ENCODE assay signal across 27 cellular contexts in the genomic region with DNA sequence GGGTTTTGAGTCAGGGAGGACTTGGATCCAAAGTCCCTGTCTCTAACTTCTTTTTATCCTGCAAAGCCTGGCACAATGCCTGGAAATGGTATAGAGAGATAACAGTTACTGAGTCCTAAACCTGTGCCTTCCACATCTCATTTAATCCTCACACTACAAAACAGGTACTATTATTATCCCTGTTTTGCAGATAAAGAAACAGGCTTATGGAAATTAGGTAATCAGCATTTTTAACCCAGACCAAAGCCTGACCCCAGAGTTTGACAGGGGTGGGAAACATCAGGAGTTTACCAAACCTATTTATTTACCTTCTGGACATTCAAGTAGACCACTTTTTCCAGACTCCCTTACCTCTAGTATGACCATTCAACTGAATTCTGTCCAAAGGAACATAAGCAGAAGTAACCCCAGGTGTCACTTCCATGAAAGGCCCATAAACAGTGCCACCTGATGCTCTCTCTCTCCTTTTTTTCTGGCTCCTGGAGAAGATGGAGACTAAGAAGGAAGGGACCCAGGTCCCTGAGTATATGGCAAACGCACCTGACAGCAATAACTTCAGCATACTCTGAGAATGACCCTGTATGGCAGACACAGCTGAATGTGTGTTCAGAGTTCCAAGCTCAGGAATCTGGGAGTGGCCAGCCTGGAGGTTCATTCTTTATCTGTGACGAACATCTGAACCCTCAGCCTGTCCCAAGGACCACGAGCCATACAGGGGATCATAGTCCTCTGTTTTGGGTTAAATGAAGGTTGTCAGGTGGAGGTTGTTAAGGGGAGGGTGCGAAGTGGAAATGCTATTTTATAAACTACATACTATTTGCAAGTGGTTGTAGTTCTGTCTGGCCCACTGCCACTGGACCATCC.
DNase-seq lines count a peak whose midpoint lies in the region; ATAC-seq, FAIRE-seq and TF ChIP-seq lines count a peak whose summit lies in the region.
"Had no signal": no experiment of that assay in that cellular context is flagged by ENCODE, and none has a peak within 500 bp of the region (broad histone marks: within the 10 kb centered on the region; RNA-seq: fewer than 3 reads in every experiment).

No MANE protein-coding gene starts in this region.

- H3K36me3 ChIP-seq in bronchial epithelial cell (ENCODE audit: control insufficient read depth, insufficient read depth, low read length) (no peaks in the 10 kb centered on the region), HepG2 (replicated peaks in 1 of 2; ENCODE audit: control insufficient read depth in 1 of 2, insufficient read depth in 2 of 2, low read length in 2 of 2) (peaks cover 0 to 3% of the 10 kb centered on the region in 2 experiments; a peak in 1 of 5 replicates), transverse colon (no peaks in the 10 kb centered on the region), lower lobe of right lung (no peaks in the 10 kb centered on the region)
- H3K36me3 ChIP-seq: BLaER1, MG63, right atrium auricular region, spleen, tibial artery had no signal

- H2AFZ ChIP-seq in HepG2 (ENCODE audit: low read length) = no peak overlapping the region
- H2AFZ ChIP-seq: GM23248 had no signal

- H3K27ac ChIP-seq in HepG2 (ENCODE audit: extremely low read length, insufficient read depth, low read length) = peak overlapping the region; percentile 37
- H3K27ac ChIP-seq in transverse colon = no peak overlapping the region
- H3K27ac ChIP-seq in lower lobe of right lung = no peak overlapping the region
- H3K27ac ChIP-seq: BLaER1, esophagus squamous epithelium, GM23248, heart left ventricle, right atrium auricular region, spleen, tibial artery had no signal

- 0 out of 2 replicates have a peak overlapping the region, but pooled peaks have one; percentile 7 for H3K9ac ChIP-seq in HepG2 (ENCODE audit: insufficient read depth, low read depth, low read length)
- H3K9ac ChIP-seq: BLaER1, GM23248 had no signal

- TF ChIP-seq EP300 in HepG2 (IDR thresholded peaks at IDR 0.05; ENCODE audit: low read depth in 2 of 2, low read length in 2 of 2) (peak in 1 of 2 experiments; percentile 36; a peak in 1 of 4 replicates), HepG2 (CRISPR knock-in tag; IDR thresholded peaks at IDR 0.05; ENCODE audit: borderline replicate concordance) (no peak), transverse colon (IDR thresholded peaks at IDR 0.05; ENCODE audit: low read depth) (no peak)

- DNase-seq in LoVo (ENCODE audit: low spot score) (peak; percentile 41), bronchial epithelial cell (ENCODE audit: low read depth) (peak; percentile 32), HepG2 (ENCODE audit: low spot score) (peak; percentile 87), transverse colon (peak; percentile 20), lower lobe of right lung (no peak), GM19238 (ENCODE audit: insufficient read length, low spot score) (no peak)
- no peak for DNase-seq in activated effector memory CD4-positive, alpha-beta T cell treated with Interleukin-2 at 50 U/mL for 16 hours
- DNase-seq: activated CD4-positive, alpha-beta T cell treated with anti-CD3 and anti-CD28 coated beads, Interleukin-2, amount 50 U/mL, for 48 hours; activated CD4-positive, CD25-positive, alpha-beta regulatory T cell treated with anti-CD3 and anti-CD28 coated beads, Interleukin-2, amount 50 U/mL, for 72 hours; activated naive CD4-positive, alpha-beta T cell treated with Interleukin-2 at 50 U/mL for 16 hours; DMS53; esophagus squamous epithelium; foreskin melanocyte; GM23248; heart left ventricle; mesenchymal stem cell; MG63; NCI-H1105; NCI-H187 treated with DMSO at 0.1 percent for 48 hours; NCI-H2171 treated with DMSO at 0.1 percent for 48 hours; NCI-H510A; spleen; T-helper 2 cell; tibial artery had no signal

- H3K79me2 ChIP-seq in HepG2 (ENCODE audit: insufficient read depth, low read length) = no peaks in the 10 kb centered on the region

- H3K27me3 ChIP-seq in bronchial epithelial cell (ENCODE audit: control insufficient read depth, insufficient read depth, low read length) (no peaks in the 10 kb centered on the region), HepG2 (ENCODE audit: control insufficient read depth in 1 of 2, insufficient read depth in 2 of 2, low read length in 2 of 2) (no peaks in the 10 kb centered on the region), transverse colon (no peaks in the 10 kb centered on the region), lower lobe of right lung (ENCODE audit: low read depth) (no peaks in the 10 kb centered on the region)
- H3K27me3 ChIP-seq: BLaER1, esophagus squamous epithelium, heart left ventricle, MG63, right atrium auricular region, spleen, tibial artery had no signal

- CTCF ChIA-PET in HepG2 (lab: Yijun Ruan, JAX; ENCODE audit: low intra/inter-chr PET ratio, low total read pairs) = no interaction called here

- TSS peak; percentile 10 for BruUV-seq in HepG2 (replicated peaks; lab: Mats Ljungman, UMichigan)

- TF ChIP-seq CTCF in bronchial epithelial cell (IDR thresholded peaks at IDR 0.05; ENCODE audit: insufficient read depth, low read length, severe bottlenecking) (no peak), HepG2 (CRISPR knock-in tag; IDR thresholded peaks at IDR 0.05) (no peak), transverse colon (IDR thresholded peaks at IDR 0.05) (no peak), lower lobe of right lung (IDR thresholded peaks at IDR 0.05) (no peak)

- H3K4me2 ChIP-seq in HepG2 (ENCODE audit: low read depth, low read length) = peak overlapping the region; percentile 29; the same call in 1 of the 2 replicates
- H3K4me2 ChIP-seq: BLaER1 had no signal

- H3K9me3 ChIP-seq in HepG2 (ENCODE audit: low read length) (0 out of 2 replicates have a peak, but pooled peaks cover 5% of the 10 kb centered on the region), transverse colon (no peaks in the 10 kb centered on the region), lower lobe of right lung (no peaks in the 10 kb centered on the region)
- H3K9me3 ChIP-seq: esophagus squamous epithelium, heart left ventricle, MG63, right atrium auricular region, spleen, tibial artery had no signal

- H3K4me3 ChIP-seq in bronchial epithelial cell (ENCODE audit: low read depth, low read length) (no peak overlapping the region), HepG2 (replicated peaks in 1 of 3; ENCODE audit: insufficient read depth in 1 of 3, low read depth in 2 of 3, low read length in 3 of 3) (no peak overlapping the region), transverse colon (no peak overlapping the region), lower lobe of right lung (no peak overlapping the region)
- H3K4me3 ChIP-seq: BLaER1, esophagus squamous epithelium, GM23248, heart left ventricle, MG63, right atrium auricular region, spleen, tibial artery had no signal

- TF ChIP-seq POLR2A in HepG2 (IDR thresholded peaks at IDR 0.05; ENCODE audit: insufficient read depth in 1 of 2, low read depth in 2 of 2, low read length in 2 of 2) (peak; percentile 18 to 27; a peak in 1 of 4 replicates), transverse colon (IDR thresholded peaks at IDR 0.05) (no peak)

- 21% methylated on average over 4 of the region's 4 CpGs for WGBS in HepG2 (ENCODE audit: low lambda C conversion rate)
- WGBS in transverse colon (ENCODE audit: low coverage in 1 of 2), 2 donors = 50 to 58% methylated on average over 3 to 4 of the region's 4 CpGs

- ATAC-seq in HepG2 = peak; percentile 65
- no peak for ATAC-seq in lower lobe of right lung
- ATAC-seq: heart left ventricle had no signal

- in situ Hi-C loops in HepG2 (cut with HindIII; ENCODE audit: extremely low pct_ligation_motif_present, low pct_unique_long_range_greater_than_20kb) (no loop called here), transverse colon (cut with MboI; ENCODE audit: low pct_ligation_motif_present in 1 of 4, low pct_unique_long_range_greater_than_20kb in 1 of 4, low sequenced_read_pairs in 3 of 4) (no loop called here)

- intact Hi-C loops in HepG2 (cut with micrococcal nuclease; ENCODE audit: unreplicated experiment) = loop anchor here (1.0 kb wide), 1 partner anchor 21 kb away; no protein-coding TSS in a partner anchor
- intact Hi-C loops in transverse colon (cut with DNase I; ENCODE audit: low total_unique reads) = no loop called here
- intact Hi-C loops in lower lobe of right lung (cut with DNase I) = no loop called here

- FAIRE-seq in bronchial epithelial cell (lab: Jason Lieb, UNC) (no peak), HepG2 (lab: Jason Lieb, UNC) (peak; percentile 83)
- FAIRE-seq: G401.6 had no signal

- H3K4me1 ChIP-seq in HepG2 (ENCODE audit: insufficient read depth, low read length) (peaks cover 48% of the 10 kb centered on the region), transverse colon (no peaks in the 10 kb centered on the region), lower lobe of right lung (no peaks in the 10 kb centered on the region)
- H3K4me1 ChIP-seq: BLaER1, esophagus squamous epithelium, heart left ventricle, right atrium auricular region, spleen, tibial artery had no signal

- no peak for TF ChIP-seq RAD21 in HepG2 (CRISPR knock-in tag; IDR thresholded peaks at IDR 0.05)

- POLR2A ChIA-PET in HepG2 (lab: Yijun Ruan, JAX) = interaction anchor here (1.3 kb wide), 2 partner anchors 24 to 41 kb away, joined by 5 read pairs; no protein-coding TSS in a partner anchor

- H4K20me1 ChIP-seq in HepG2 (ENCODE audit: insufficient read depth, low read length) = peaks cover 20% of the 10 kb centered on the region
- H4K20me1 ChIP-seq: BLaER1 had no signal

TF ChIP-seq in HepG2, 621 proteins besides CTCF, POLR2A, EP300 and RAD21 (continues in another document):
- TF ChIP-seq, protein P1, sequence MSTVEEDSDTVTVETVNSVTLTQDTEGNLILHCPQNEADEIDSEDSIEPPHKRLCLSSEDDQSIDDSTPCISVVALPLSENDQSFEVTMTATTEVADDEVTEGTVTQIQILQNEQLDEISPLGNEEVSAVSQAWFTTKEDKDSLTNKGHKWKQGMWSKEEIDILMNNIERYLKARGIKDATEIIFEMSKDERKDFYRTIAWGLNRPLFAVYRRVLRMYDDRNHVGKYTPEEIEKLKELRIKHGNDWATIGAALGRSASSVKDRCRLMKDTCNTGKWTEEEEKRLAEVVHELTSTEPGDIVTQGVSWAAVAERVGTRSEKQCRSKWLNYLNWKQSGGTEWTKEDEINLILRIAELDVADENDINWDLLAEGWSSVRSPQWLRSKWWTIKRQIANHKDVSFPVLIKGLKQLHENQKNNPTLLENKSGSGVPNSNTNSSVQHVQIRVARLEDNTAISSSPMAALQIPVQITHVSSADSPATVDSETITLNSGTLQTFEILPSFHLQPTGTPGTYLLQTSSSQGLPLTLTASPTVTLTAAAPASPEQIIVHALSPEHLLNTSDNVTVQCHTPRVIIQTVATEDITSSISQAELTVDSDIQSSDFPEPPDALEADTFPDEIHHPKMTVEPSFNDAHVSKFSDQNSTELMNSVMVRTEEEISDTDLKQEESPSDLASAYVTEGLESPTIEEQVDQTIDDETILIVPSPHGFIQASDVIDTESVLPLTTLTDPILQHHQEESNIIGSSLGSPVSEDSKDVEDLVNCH (CRISPR knock-in tag; IDR thresholded peaks at IDR 0.05) = no peak
- TF ChIP-seq GATAD2A (CRISPR knock-in tag; IDR thresholded peaks at IDR 0.05) = no peak
- TF ChIP-seq TOE1 (CRISPR knock-in tag; IDR thresholded peaks at IDR 0.05) = no peak
- TF ChIP-seq ATRX (CRISPR knock-in tag; IDR thresholded peaks at IDR 0.05; ENCODE audit: borderline replicate concordance) = no peak
- 0 out of 2 replicates have a peak, but pooled peaks have one; percentile 28 for TF ChIP-seq TGIF2 (CRISPR knock-in tag; IDR thresholded peaks at IDR 0.05)
- no peak for TF ChIP-seq YY1 (IDR thresholded peaks at IDR 0.05; ENCODE audit: insufficient read depth, insufficient replicate concordance, low read depth, low read length)

Comparison
In these comparisons a context has a peak if more than half of its experiments do, and no peak if none do; other contexts are left out.
1. DNase-seq: peak in LoVo (single experiment), bronchial epithelial cell (single experiment), HepG2 (single experiment) and transverse colon (single experiment); none in activated effector memory CD4-positive, alpha-beta T cell treated with Interleukin-2 at 50 U/mL for 16 hours (single experiment), lower lobe of right lung (single experiment) and GM19238 (single experiment).